Comparison of ENCODE assay signal across 1 cellular context in the genomic region with DNA sequence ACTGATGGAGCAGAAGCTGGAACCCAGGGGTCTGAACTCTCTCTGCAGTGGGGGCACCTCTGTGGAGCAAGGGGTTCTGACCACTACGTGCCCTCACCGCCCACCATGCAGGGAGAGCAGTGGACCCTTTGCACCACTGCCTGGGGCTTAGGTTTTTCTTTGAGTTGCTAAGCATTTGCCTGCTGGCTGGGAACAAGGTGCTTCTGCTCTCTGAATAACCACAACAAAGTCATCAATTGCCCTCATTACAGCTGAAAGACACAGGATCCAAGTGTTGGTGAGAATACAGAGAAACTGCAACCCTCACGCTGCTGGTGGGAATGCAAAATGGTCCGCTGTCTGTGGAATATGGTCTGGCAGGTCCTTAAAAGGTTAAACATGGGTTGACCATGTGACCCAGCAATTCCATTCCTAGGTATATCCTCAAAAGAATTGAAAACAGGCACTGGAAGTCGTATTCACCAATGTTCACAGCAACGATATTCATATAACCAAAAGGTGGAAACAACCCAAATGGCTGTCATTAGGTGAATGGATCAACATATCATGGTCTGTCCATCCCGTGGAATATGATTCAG.
TF ChIP-seq lines count a peak whose summit lies in the region.

No MANE protein-coding gene starts in this region.

TF ChIP-seq in H1, 55 proteins besides CTCF, POLR2A, EP300 and RAD21:
- TF ChIP-seq KDM4A (IDR thresholded peaks at IDR 0.05; ENCODE audit: low read depth, low read length, severe bottlenecking) (no peak), NANOG (IDR thresholded peaks at IDR 0.05; ENCODE audit: insufficient read depth, low read depth, low read length, poor library complexity, severe bottlenecking) (peak; percentile 60)
TF ChIP-seq in H1: peak in this region for 1.
